ENCODE assay signal across 8 cellular contexts in genomic region chr16:29645699-29646187, GRCh38. TPM values are rescaled to one million over a fixed set of nuclear protein-coding genes. Genes with fewer than 3 reads are reported as not detected.
DNase-seq lines count a peak whose midpoint lies in the region; ATAC-seq, FAIRE-seq and TF ChIP-seq lines count a peak whose summit lies in the region.

No MANE protein-coding gene starts in this region.

- H3K9me3 Mint-ChIP-seq in activated T-cell treated with anti-CD3 and anti-CD28 coated beads, Interleukin-2, amount 50 U/mL, for 4 hours = no peaks in the 10 kb centered on the region
- peaks cover 4 to 7% of the 10 kb centered on the region in 2 donors for H3K9me3 Mint-ChIP-seq in stimulated activated naive B cell treated with anti-CD40 and anti-IgM and Interleukin-4, amounts not matched to agents 10 μg/mL and 1 μg/mL and 100 μg/mL, for 72 hours

- no peaks in the 10 kb centered on the region for H3K27me3 Mint-ChIP-seq in activated T-cell treated with anti-CD3 and anti-CD28 coated beads, Interleukin-2, amount 50 U/mL, for 4 hours (ENCODE audit: low read depth)
- no peaks in the 10 kb centered on the region for H3K27me3 Mint-ChIP-seq in stimulated activated naive B cell treated with anti-CD40 and anti-IgM and Interleukin-4, amounts not matched to agents 10 μg/mL and 1 μg/mL and 100 μg/mL, for 72 hours

- no peak for FAIRE-seq in bronchial epithelial cell (lab: Jason Lieb, UNC)

- H3K36me3 ChIP-seq in bronchial epithelial cell (ENCODE audit: control insufficient read depth, insufficient read depth, low read length) (no peaks in the 10 kb centered on the region), stomach (no peaks in the 10 kb centered on the region)

- H3K4me3 ChIP-seq in bronchial epithelial cell (ENCODE audit: low read depth, low read length) (no peak overlapping the region), stomach (no peak overlapping the region)

- TF ChIP-seq EP300 in stomach (IDR thresholded peaks at IDR 0.05) = no peak

- peak; percentile 43 to 57 for ATAC-seq in activated T-cell treated with anti-CD3 and anti-CD28 coated beads, Interleukin-2, amount 50 U/mL, for 4 hours
- peak; percentile 64 to 70 for ATAC-seq in stimulated activated naive B cell treated with anti-CD40 and anti-IgM and Interleukin-4, amounts not matched to agents 10 μg/mL and 1 μg/mL and 100 μg/mL, for 72 hours (replicated peaks)
- ATAC-seq in HG02938 (IDR thresholded peaks at IDR 0.05; ENCODE audit: unreplicated experiment) = no peak

- no peaks in the 10 kb centered on the region for H3K9me3 ChIP-seq in stomach

- intact Hi-C loops in stomach (cut with DNase I; ENCODE audit: low total_unique reads) = no loop called here

- H3K4me1 ChIP-seq in stomach = no peaks in the 10 kb centered on the region

- H3K27ac ChIP-seq in stomach = no peak overlapping the region

- H3K4me3 Mint-ChIP-seq in activated T-cell treated with anti-CD3 and anti-CD28 coated beads, Interleukin-2, amount 50 U/mL, for 4 hours = no peak overlapping the region
- peak overlapping the region; percentile 60 to 68 for H3K4me3 Mint-ChIP-seq in stimulated activated naive B cell treated with anti-CD40 and anti-IgM and Interleukin-4, amounts not matched to agents 10 μg/mL and 1 μg/mL and 100 μg/mL, for 72 hours

- DNase-seq in activated T-cell treated with anti-CD3 and anti-CD28 coated beads, Interleukin-2, amount 50 U/mL, for 4 hours = no peak
- no peak for DNase-seq in activated T-cell treated with anti-CD3 and anti-CD28 coated beads, Interleukin-2, amount 50 U/mL, for 48 hours
- DNase-seq in LHCN-M2 (ENCODE audit: low read depth) (peak; percentile 46), bronchial epithelial cell (ENCODE audit: low read depth) (peak; percentile 13), stomach (no peak), kidney tubule cell (ENCODE audit: low spot score) (no peak)
- DNase-seq in stimulated activated naive B cell treated with anti-CD40 and anti-IgM and Interleukin-4, amounts not matched to agents 10 μg/mL and 1 μg/mL and 100 μg/mL, for 72 hours = peak; percentile 69

- WGBS in stomach, 5 donors = 63 to 78% (median 71%) methylated on average over 4 of the region's 4 CpGs

- no peak for TF ChIP-seq POLR2A in stomach (IDR thresholded peaks at IDR 0.05)

- TF ChIP-seq CTCF in bronchial epithelial cell (IDR thresholded peaks at IDR 0.05; ENCODE audit: insufficient read depth, low read length, severe bottlenecking) (no peak), stomach (IDR thresholded peaks at IDR 0.05) (no peak)

- H3K27me3 ChIP-seq in bronchial epithelial cell (ENCODE audit: control insufficient read depth, insufficient read depth, low read length) (no peaks in the 10 kb centered on the region), stomach (no peaks in the 10 kb centered on the region)

- H3K27ac Mint-ChIP-seq in stimulated activated naive B cell treated with anti-CD40 and anti-IgM and Interleukin-4, amounts not matched to agents 10 μg/mL and 1 μg/mL and 100 μg/mL, for 72 hours = peak overlapping the region; percentile 99

- peaks cover 31% of the 10 kb centered on the region for H3K4me1 Mint-ChIP-seq in activated T-cell treated with anti-CD3 and anti-CD28 coated beads, Interleukin-2, amount 50 U/mL, for 4 hours (ENCODE audit: low read depth)
- peaks cover 33 to 63% of the 10 kb centered on the region in 2 donors for H3K4me1 Mint-ChIP-seq in stimulated activated naive B cell treated with anti-CD40 and anti-IgM and Interleukin-4, amounts not matched to agents 10 μg/mL and 1 μg/mL and 100 μg/mL, for 72 hours

- no peaks in the 10 kb centered on the region for H3K36me3 Mint-ChIP-seq in activated T-cell treated with anti-CD3 and anti-CD28 coated beads, Interleukin-2, amount 50 U/mL, for 4 hours (ENCODE audit: insufficient read depth)
- peaks cover 3% of the 10 kb centered on the region in 2 donors for H3K36me3 Mint-ChIP-seq in stimulated activated naive B cell treated with anti-CD40 and anti-IgM and Interleukin-4, amounts not matched to agents 10 μg/mL and 1 μg/mL and 100 μg/mL, for 72 hours

RNA-seq across cellular contexts. Expression of gene SPN, which starts 17.3 kb away (rescaled TPM):
- 10 to 100 TPM; 37.5 to 41.0 (median 39.9) TPM for total RNA-seq in activated T-cell treated with anti-CD3 and anti-CD28 coated beads, Interleukin-2, amount 50 U/mL, for 4 hours
- total RNA-seq in LHCN-M2 (2014; rRNA removed) (not detected in 2 replicates), bronchial epithelial cell (not detected in 2 replicates), stomach (10 to 100 TPM in 1 of 5 donors, 1 to 10 TPM in 4; 1.8 to 20.1 (median 4.3) TPM)
- polyA plus RNA-seq in LHCN-M2 (2012) = not detected
- polyA plus RNA-seq in stomach = 1 to 10 TPM in 1 of 3 donors, under 1 TPM in 2; 0.68 to 1.1 (median 0.75) TPM

RNA-seq across cellular contexts. Expression of gene QPRT, which starts 33.2 kb away (rescaled TPM):
- total RNA-seq in activated T-cell treated with anti-CD3 and anti-CD28 coated beads, Interleukin-2, amount 50 U/mL, for 4 hours = 1 to 10 TPM; 1.9 to 3.0 (median 2.1) TPM
- total RNA-seq in LHCN-M2 (2014; rRNA removed) (1.1 and 1.7 TPM in 2 replicates), bronchial epithelial cell (under 0.01 and 0.79 TPM in 2 replicates), stomach (100 to 1,000 TPM in 1 of 5 donors, 1 to 10 TPM in 3, not detected in 1; 5.1 to 114 (median 7.8) TPM)
- polyA plus RNA-seq in LHCN-M2 (2012) = 1.4 TPM
- 10 to 100 TPM in 1 of 3 donors, 1 to 10 TPM in 2; 2.4 to 11.6 (median 7.3) TPM for polyA plus RNA-seq in stomach

Comparison
In these comparisons a context has a peak if more than half of its experiments do, and no peak if none do; other contexts are left out.
1. DNase-seq: peak in LHCN-M2 (single experiment), bronchial epithelial cell (single experiment) and stimulated activated naive B cell treated with anti-CD40 and anti-IgM and Interleukin-4, amounts not matched to agents 10 μg/mL and 1 μg/mL and 100 μg/mL, for 72 hours (single experiment); none in activated T-cell treated with anti-CD3 and anti-CD28 coated beads, Interleukin-2, amount 50 U/mL, for 4 hours (single experiment), activated T-cell treated with anti-CD3 and anti-CD28 coated beads, Interleukin-2, amount 50 U/mL, for 48 hours (0 of 2), stomach (single experiment) and kidney tubule cell (single experiment).